Comparison of ENCODE assay signal across 6 cellular contexts in the genomic region with DNA sequence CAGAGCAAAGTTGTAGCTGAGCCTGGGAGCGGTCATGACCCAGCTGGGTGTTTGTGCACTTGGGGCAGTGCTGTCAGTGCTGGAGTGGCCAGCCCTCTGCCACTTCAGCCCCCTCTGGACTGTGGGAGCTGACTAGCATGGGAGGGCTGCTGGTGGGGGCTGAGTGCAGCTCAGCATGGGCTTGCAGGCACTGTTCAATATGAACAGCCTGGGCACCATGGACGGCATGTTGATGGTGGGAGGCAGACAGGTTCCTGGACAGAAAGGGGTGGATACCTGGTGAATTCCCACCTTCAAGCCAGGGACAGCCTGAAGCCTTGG. TPM values are rescaled to one million over a fixed set of nuclear protein-coding genes. Genes with fewer than 3 reads are reported as not detected.
"Had no signal": no experiment of that assay in that cellular context is flagged by ENCODE, and none has a peak within 500 bp of the region (broad histone marks: within the 10 kb centered on the region; RNA-seq: fewer than 3 reads in every experiment).

No MANE protein-coding gene starts in this region.

- DNase-seq: HCEC 1CT, IMR-90 had no signal

- H3K4me2 ChIP-seq: GM23338 had no signal

- H3K4me3 ChIP-seq: GM23338 had no signal

- H2AFZ ChIP-seq: GM23338 had no signal

RNA-seq across cellular contexts. Expression of gene GGTLC1, which starts 50.5 kb away (rescaled TPM):
- total RNA-seq: GM23338, H1, H9, HT-29, IMR-90 had no signal
- polyA plus RNA-seq: GM23338, H1, IMR-90 had no signal

RNA-seq across cellular contexts. Expression of gene CST5, which starts 58.5 kb away (rescaled TPM):
- total RNA-seq: GM23338, H1, H9, HT-29, IMR-90 had no signal
- polyA plus RNA-seq: GM23338, H1, IMR-90 had no signal
